Comparison of ENCODE assay signal across 1 cellular context in the genomic region with DNA sequence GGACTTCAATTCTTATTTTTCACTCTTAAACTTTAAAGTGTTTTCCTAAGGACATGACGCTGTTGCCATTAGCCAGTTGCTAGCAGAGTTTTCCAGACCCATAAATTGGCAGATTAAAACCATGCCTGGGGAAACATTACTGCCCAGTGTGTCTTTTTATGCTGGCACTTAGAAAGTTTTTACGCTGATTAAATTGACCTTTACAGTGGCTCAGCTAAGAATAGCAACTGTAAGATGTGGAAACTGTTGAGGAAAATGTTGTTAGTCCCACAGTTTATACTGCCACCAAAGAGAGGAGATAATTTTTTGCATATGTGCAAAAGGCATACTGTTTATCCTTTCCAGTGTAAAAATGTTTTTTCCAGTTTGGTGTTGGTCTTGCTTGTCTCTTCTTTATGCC.
TF ChIP-seq lines count a peak whose summit lies in the region.

No MANE protein-coding gene starts in this region.

TF ChIP-seq in HEK293T, 16 proteins besides CTCF, POLR2A, EP300 and RAD21 (continued from another document):
- no peak for TF ChIP-seq FOXK2 (IDR thresholded peaks at IDR 0.05)
